1 cellular context compared by ENCODE assay signal in genomic region chr22:20650294-20651207, GRCh38.
TF ChIP-seq lines count a peak whose summit lies in the region.

No MANE protein-coding gene starts in this region.

TF ChIP-seq in K562, 482 proteins besides CTCF, POLR2A, EP300 and RAD21 (continued from another document):
- TF ChIP-seq ZBTB40 (IDR thresholded peaks at IDR 0.05) (no peak), ZBTB40 (CRISPR knock-in tag; IDR thresholded peaks at IDR 0.05) (peak; percentile 47; the same call in 1 of the 2 replicates), PURB (CRISPR knock-in tag; IDR thresholded peaks at IDR 0.05; ENCODE audit: low read depth) (peak; percentile 73; the same call in 1 of the 2 replicates), CEBPG (CRISPR knock-in tag; IDR thresholded peaks at IDR 0.05) (0 out of 2 replicates have a peak, but pooled peaks have one; percentile 14), CEBPG (tag; conservative IDR thresholded peaks at IDR 0.05 in 1 of 2, IDR thresholded peaks at IDR 0.05 in 1 of 2) (no peak), ATF4 (CRISPR knock-in tag; IDR thresholded peaks at IDR 0.05) (peak; percentile 32; the same call in 1 of the 2 replicates), NFE2L1 (tag; IDR thresholded peaks at IDR 0.05; ENCODE audit: borderline replicate concordance, low read depth) (0 out of 2 replicates have a peak, but pooled peaks have one; percentile 0), HNRNPUL1 (IDR thresholded peaks at IDR 0.05; ENCODE audit: low read length) (0 out of 2 replicates have a peak, but pooled peaks have one; percentile 38), ZKSCAN8 (CRISPR knock-in tag; IDR thresholded peaks at IDR 0.05) (no peak)
